Comparison of ENCODE assay signal across 25 cellular contexts in the genomic region with DNA sequence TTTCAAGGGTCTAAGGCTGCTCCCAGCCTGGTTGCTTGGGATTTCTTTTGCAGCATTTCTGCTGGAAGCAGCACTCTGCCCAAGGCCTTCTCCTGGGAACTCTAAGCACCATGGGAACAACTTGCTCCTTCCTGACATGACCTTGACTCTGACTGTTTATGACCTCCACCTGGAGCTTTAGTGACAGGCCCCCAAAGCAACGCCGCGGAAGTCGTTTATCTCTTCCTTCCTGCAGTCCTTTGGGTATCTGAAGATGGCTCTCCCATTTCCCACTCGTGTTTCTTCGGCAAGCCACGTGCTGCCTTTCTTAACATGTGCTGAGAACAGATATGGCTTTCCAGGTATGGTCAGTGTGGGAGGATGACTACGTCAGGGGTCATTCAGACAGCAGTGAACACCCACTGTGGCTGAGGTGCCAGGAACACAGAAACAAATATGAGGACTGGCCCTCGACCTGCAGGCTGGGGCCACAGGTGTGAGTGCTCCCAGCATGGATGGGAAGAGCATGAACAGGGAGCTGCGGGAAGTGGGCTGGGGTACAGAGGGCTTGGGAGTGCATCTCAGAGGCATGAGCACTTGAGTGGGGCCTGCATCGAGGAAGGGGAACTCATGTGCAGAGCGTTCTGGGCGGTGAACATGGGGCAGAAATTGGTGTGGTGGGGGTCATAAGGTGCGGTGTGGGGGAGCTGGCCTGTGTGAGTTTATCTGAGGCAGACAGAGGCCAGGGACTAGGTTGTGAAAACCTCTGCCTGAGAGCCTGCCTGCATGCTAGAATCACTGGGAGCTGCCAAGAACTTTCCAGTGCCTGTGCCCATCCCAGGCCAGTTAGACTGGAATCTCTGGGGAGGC.
"Had no signal": no experiment of that assay in that cellular context is flagged by ENCODE, and none has a peak within 500 bp of the region (broad histone marks: within the 10 kb centered on the region; RNA-seq: fewer than 3 reads in every experiment).

No MANE protein-coding gene starts in this region.

- H3K4me3 ChIP-seq: breast epithelium, MG63, Peyer's patch, SJCRH30 had no signal

- H3K9me3 ChIP-seq: breast epithelium, MG63, Peyer's patch, SJCRH30, SK-N-SH had no signal

- H3K4me2 ChIP-seq: SK-N-SH had no signal

- H3K9ac ChIP-seq: SK-N-SH had no signal

- H3K36me3 ChIP-seq: breast epithelium, MG63, Peyer's patch, SJCRH30 had no signal

- DNase-seq: activated B cell treated with CpG ODN at 0.5 μM for 24 hours; activated CD4-positive, alpha-beta T cell treated with anti-CD3 and anti-CD28 coated beads for 1 hour; activated CD4-positive, alpha-beta T cell treated with anti-CD3 and anti-CD28 coated beads, Interleukin-2, amount 10 ng/mL, durations not matched to agents 24 days and 14 days; activated CD4-positive, alpha-beta T cell treated with anti-CD3 and anti-CD28 coated beads, Interleukin-2, amount 50 U/mL, for 48 hours; activated CD8-positive, alpha-beta memory T cell treated with anti-CD3 and anti-CD28 coated beads, Interleukin-2, amount 10 ng/mL, durations not matched to agents 7 days and 5 days; activated effector memory CD4-positive, alpha-beta T cell treated with Interleukin-2 at 50 U/mL for 16 hours; activated naive CD4-positive, alpha-beta T cell; activated T-cell treated with anti-CD3 and anti-CD28 coated beads, Interleukin-2, amount 50 U/mL, for 24 hours; aorta; MG63; MV-4-11; NCI-H1092 treated with DMSO at 0.1 percent for 48 hours; NCI-H1417 treated with DMSO at 0.1 percent for 48 hours; NCI-H1694; NCI-H2029 treated with DMSO at 0.1 percent for 48 hours; NCI-H510A treated with DMSO at 0.1 percent for 48 hours; NCI-H69; NK-92 treated with Interleukin-12 subunit alpha and Interleukin-12 subunit beta, amount 100 ng/mL, for 24 hours; Peyer's patch; Right ventricle myocardium superior; SJCRH30; SK-N-SH; T-helper 1 cell had no signal

- H3K27ac ChIP-seq: breast epithelium, Peyer's patch, RWPE1, SJCRH30 had no signal

- H3K27me3 ChIP-seq: breast epithelium, MG63, Peyer's patch had no signal

- H3K4me1 ChIP-seq: breast epithelium, Peyer's patch, SJCRH30 had no signal

- ATAC-seq: activated CD8-positive, alpha-beta memory T cell treated with anti-CD3 and anti-CD28 coated beads, Interleukin-2, amount 10 ng/mL, durations not matched to agents 7 days and 5 days had no signal
